26 cellular contexts compared by ENCODE assay signal in genomic region chr13:111850458-111850857, GRCh38.
"Had no signal": no experiment of that assay in that cellular context is flagged by ENCODE, and none has a peak within 500 bp of the region (broad histone marks: within the 10 kb centered on the region; RNA-seq: fewer than 3 reads in every experiment).

No MANE protein-coding gene starts in this region.

- H3K4me1 ChIP-seq: pancreas, prostate gland, stomach, transverse colon, upper lobe of right lung had no signal

- H3K4me1 Mint-ChIP-seq: immature natural killer cell; naive thymus-derived CD4-positive, alpha-beta T cell had no signal

- ATAC-seq: mucosa of descending colon; naive thymus-derived CD4-positive, alpha-beta T cell; natural killer cell treated with Interleukin-12 subunit alpha and Interleukin-12 subunit beta and Interleukin-15 and Interleukin-18, amount 100 ng/mL, for 72 hours; pancreas; right cardiac atrium; sciatic nerve; stimulated activated naive B cell treated with anti-CD40 and anti-IgM and Interleukin-4, amounts not matched to agents 10 μg/mL and 1 μg/mL and 100 μg/mL, for 72 hours; stimulated activated naive CD8-positive, alpha-beta T cell treated with anti-CD3 and anti-CD28 coated beads, Interleukin-15, Interleukin-2, amounts not matched to agents 100 U/mL and 50 U/mL, for 24 hours; upper lobe of right lung had no signal

- H3K36me3 Mint-ChIP-seq: immature natural killer cell; naive thymus-derived CD4-positive, alpha-beta T cell; natural killer cell treated with Interleukin-12 subunit alpha and Interleukin-12 subunit beta and Interleukin-15 and Interleukin-18, amount 100 ng/mL, for 72 hours; stimulated activated naive B cell treated with anti-CD40 and anti-IgM and Interleukin-4, amounts not matched to agents 10 μg/mL and 1 μg/mL and 100 μg/mL, for 72 hours had no signal

- H3K9me3 ChIP-seq: mucosa of descending colon, pancreas, prostate gland, stomach, testis, thyroid gland, transverse colon, upper lobe of right lung had no signal

- H3K9me3 Mint-ChIP-seq: immature natural killer cell; natural killer cell treated with Interleukin-12 subunit alpha and Interleukin-12 subunit beta and Interleukin-15 and Interleukin-18, amount 100 ng/mL, for 72 hours; stimulated activated naive B cell treated with anti-CD40 and anti-IgM and Interleukin-4, amounts not matched to agents 10 μg/mL and 1 μg/mL and 100 μg/mL, for 72 hours had no signal

- H3K4me3 ChIP-seq: left ventricle myocardium inferior, lung, mucosa of descending colon, pancreas, prostate gland, skin epidermis, stomach, testis, thyroid gland, transverse colon, upper lobe of right lung had no signal

- H3K27me3 ChIP-seq: testis, thyroid gland had no signal

- H3K36me3 ChIP-seq: left ventricle myocardium inferior, pancreas, prostate gland, stomach, thyroid gland, transverse colon, upper lobe of right lung had no signal

- DNase-seq: hypothalamus; immature natural killer cell; left ventricle myocardium inferior; midbrain; mucosa of descending colon; naive thymus-derived CD4-positive, alpha-beta T cell; pancreas; posterior cingulate gyrus; retina; right cardiac atrium; stimulated activated CD4-positive, alpha-beta T cell treated with anti-CD3 and anti-CD28 coated beads, Interleukin-12 subunit alpha, Interleukin-12 subunit beta, amount 100 ng/mL, for 4 hours; stimulated activated CD4-positive, alpha-beta T cell treated with anti-CD3 and anti-CD28 coated beads, Interleukin-15, amount 100 ng/mL, for 24 hours; stimulated activated CD4-positive, alpha-beta T cell treated with anti-CD3 and anti-CD28 coated beads, Interleukin-2, amount 100 ng/mL, for 24 hours; stimulated activated CD4-positive, alpha-beta T cell treated with anti-CD3 and anti-CD28 coated beads, Interleukin-4, amount 100 ng/mL, for 1 hour; stimulated activated naive B cell treated with anti-CD40 and anti-IgM and Interleukin-4, amounts not matched to agents 10 μg/mL and 1 μg/mL and 100 μg/mL, for 72 hours; stimulated activated naive CD8-positive, alpha-beta T cell treated with anti-CD3 and anti-CD28 coated beads, Interleukin-15, Interleukin-2, amounts not matched to agents 100 U/mL and 50 U/mL, for 24 hours; stomach; testis; thyroid gland; transverse colon; upper lobe of right lung had no signal

- H3K4me3 Mint-ChIP-seq: immature natural killer cell; naive thymus-derived CD4-positive, alpha-beta T cell; natural killer cell treated with Interleukin-12 subunit alpha and Interleukin-12 subunit beta and Interleukin-15 and Interleukin-18, amount 100 ng/mL, for 72 hours; stimulated activated naive B cell treated with anti-CD40 and anti-IgM and Interleukin-4, amounts not matched to agents 10 μg/mL and 1 μg/mL and 100 μg/mL, for 72 hours had no signal

- H3K27ac ChIP-seq: left ventricle myocardium inferior, pancreas, prostate gland, skin epidermis, stomach, testis, thyroid gland, transverse colon, upper lobe of right lung had no signal

- H3K27ac Mint-ChIP-seq: naive thymus-derived CD4-positive, alpha-beta T cell; natural killer cell treated with Interleukin-12 subunit alpha and Interleukin-12 subunit beta and Interleukin-15 and Interleukin-18, amount 100 ng/mL, for 72 hours; stimulated activated naive B cell treated with anti-CD40 and anti-IgM and Interleukin-4, amounts not matched to agents 10 μg/mL and 1 μg/mL and 100 μg/mL, for 72 hours had no signal
